19 cellular contexts compared by ENCODE assay signal in genomic region chr12:125172231-125172850, GRCh38. TPM values are rescaled to one million over a fixed set of nuclear protein-coding genes. Genes with fewer than 3 reads are reported as not detected.
"Had no signal": no experiment of that assay in that cellular context is flagged by ENCODE, and none has a peak within 500 bp of the region (broad histone marks: within the 10 kb centered on the region; RNA-seq: fewer than 3 reads in every experiment).

No MANE protein-coding gene starts in this region.

- H2AFZ ChIP-seq: parathyroid adenoma had no signal

- H3K4me1 ChIP-seq: esophagus squamous epithelium, lower lobe of right lung, parathyroid adenoma, stomach, thyroid gland, upper lobe of right lung, vagina had no signal

- ATAC-seq: left lobe of liver, lower lobe of right lung, natural killer cell, upper lobe of right lung had no signal

- H3K4me3 ChIP-seq: esophagus squamous epithelium, lower lobe of right lung, stomach, thyroid gland, upper lobe of right lung, vagina had no signal

- H3K36me3 ChIP-seq: esophagus squamous epithelium, lower lobe of right lung, stomach, thyroid gland, upper lobe of right lung, vagina had no signal

- H3K9me3 ChIP-seq: lower lobe of right lung, thyroid gland, upper lobe of right lung, vagina had no signal

- DNase-seq: central memory CD4-positive, alpha-beta T cell; cortex of kidney; effector memory CD4-positive, alpha-beta T cell; esophagus squamous epithelium; foreskin fibroblast; kidney glomerular epithelial cell; lower lobe of right lung; natural killer cell; small intestine; stimulated activated CD4-positive, alpha-beta T cell treated with anti-CD3 and anti-CD28 coated beads, Interleukin-12 subunit alpha, Interleukin-12 subunit beta, amount 100 ng/mL, for 4 hours; stimulated activated naive CD4-positive, alpha-beta T cell; stomach; substantia nigra; thyroid gland; upper lobe of right lung had no signal

- H3K9ac ChIP-seq: parathyroid adenoma had no signal

- H3K27ac ChIP-seq: epithelial cell of prostate, esophagus squamous epithelium, lower lobe of right lung, parathyroid adenoma, stomach, thyroid gland, upper lobe of right lung, vagina had no signal

- H3K27me3 ChIP-seq: thyroid gland had no signal

RNA-seq across cellular contexts. Expression of gene TMEM132B, which starts 13.8 kb away (rescaled TPM):
- total RNA-seq: natural killer cell had no signal
